14 cellular contexts compared by ENCODE assay signal in the genomic region with DNA sequence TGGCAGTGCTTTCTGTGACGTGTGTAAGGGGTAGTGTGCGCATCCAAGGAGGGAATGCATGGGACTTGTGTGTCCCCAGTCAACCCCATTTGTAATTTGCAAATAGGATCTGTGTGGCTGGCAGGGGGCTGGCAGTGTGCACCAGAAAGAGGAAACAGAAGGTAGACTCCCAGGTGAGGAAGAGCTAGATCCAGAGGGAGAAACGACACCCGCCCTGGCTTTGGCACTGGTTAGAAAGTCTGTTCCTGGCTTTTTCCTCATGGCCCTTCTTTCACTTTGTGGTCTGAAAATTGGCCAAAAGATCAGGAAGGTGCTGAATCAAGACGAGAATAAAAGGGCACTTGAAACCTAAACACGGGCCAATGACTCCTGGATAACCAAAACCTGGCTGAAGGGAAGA.
"Had no signal": no experiment of that assay in that cellular context is flagged by ENCODE, and none has a peak within 500 bp of the region (broad histone marks: within the 10 kb centered on the region; RNA-seq: fewer than 3 reads in every experiment).

No MANE protein-coding gene starts in this region.

- FAIRE-seq: TTC549 had no signal

- DNase-seq: activated CD4-positive, alpha-beta T cell treated with anti-CD3 and anti-CD28 coated beads for 36 hours; activated CD4-positive, alpha-beta T cell treated with anti-CD3 and anti-CD28 coated beads, Interleukin-2, amount 50 U/mL, for 48 hours; activated naive CD8-positive, alpha-beta T cell treated with anti-CD3 and anti-CD28 coated beads for 36 hours; amniotic stem cell; gastrocnemius medialis; head of caudate nucleus; kidney glomerular epithelial cell; retina; spleen; stimulated activated CD4-positive, alpha-beta T cell treated with anti-CD3 and anti-CD28 coated beads, Interleukin-4, amount 100 ng/mL, for 4 hours; testis; upper lobe of right lung had no signal

- H3K36me3 ChIP-seq: gastrocnemius medialis, spleen, upper lobe of right lung had no signal

- H3K4me1 ChIP-seq: testis had no signal

- H3K4me3 ChIP-seq: coronary artery, gastrocnemius medialis, spleen, testis, upper lobe of right lung had no signal

- H3K27me3 ChIP-seq: gastrocnemius medialis, spleen, testis, upper lobe of right lung had no signal

- H3K9me3 ChIP-seq: gastrocnemius medialis, spleen, testis, upper lobe of right lung had no signal

- H3K27ac ChIP-seq: coronary artery, gastrocnemius medialis, spleen, testis, upper lobe of right lung had no signal
